ENCODE assay signal across 18 cellular contexts in genomic region chr15:91376016-91376415, GRCh38.
"Had no signal": no experiment of that assay in that cellular context is flagged by ENCODE, and none has a peak within 500 bp of the region (broad histone marks: within the 10 kb centered on the region; RNA-seq: fewer than 3 reads in every experiment).

No MANE protein-coding gene starts in this region.

- H3K27ac ChIP-seq: dorsolateral prefrontal cortex, left lung, lower lobe of right lung, neutrophil, pancreas, spleen, testis, tibial artery had no signal

- ATAC-seq: left lung; lower lobe of right lung; naive thymus-derived CD8-positive, alpha-beta T cell; sciatic nerve; stimulated activated memory B cell treated with anti-CD40 and anti-IgM and Interleukin-4, amounts not matched to agents 10 μg/mL and 1 μg/mL and 100 μg/mL, for 72 hours; stimulated activated naive CD8-positive, alpha-beta T cell treated with anti-CD3 and anti-CD28 coated beads, Interleukin-15, Interleukin-2, amounts not matched to agents 100 U/mL and 50 U/mL, for 24 hours had no signal

- H3K36me3 ChIP-seq: left lung, lower lobe of right lung, neutrophil, pancreas, spleen, tibial artery had no signal

- H3K9me3 ChIP-seq: left lung, neutrophil, testis had no signal

- H3K4me1 ChIP-seq: left lung, lower lobe of right lung, pancreas, spleen, testis, tibial artery had no signal

- H3K27me3 ChIP-seq: dorsolateral prefrontal cortex, left lung, neutrophil, pancreas, testis had no signal

- H3K4me3 ChIP-seq: dorsolateral prefrontal cortex, left lung, lower lobe of right lung, pancreas, spleen, testis, tibial artery had no signal

- DNase-seq: dorsolateral prefrontal cortex; effector CD4-positive, alpha-beta T cell; kidney; left lung; lower lobe of right lung; naive thymus-derived CD8-positive, alpha-beta T cell; nephron progenitor cell; pancreas; retina; spleen; stimulated activated CD4-positive, alpha-beta T cell treated with anti-CD3 and anti-CD28 coated beads, Interleukin-4, amount 100 ng/mL, for 4 hours; stimulated activated naive CD8-positive, alpha-beta T cell treated with anti-CD3 and anti-CD28 coated beads, Interleukin-15, Interleukin-2, amounts not matched to agents 100 U/mL and 50 U/mL, for 24 hours; substantia nigra; testis; tibial artery had no signal
